In the genomic region with DNA sequence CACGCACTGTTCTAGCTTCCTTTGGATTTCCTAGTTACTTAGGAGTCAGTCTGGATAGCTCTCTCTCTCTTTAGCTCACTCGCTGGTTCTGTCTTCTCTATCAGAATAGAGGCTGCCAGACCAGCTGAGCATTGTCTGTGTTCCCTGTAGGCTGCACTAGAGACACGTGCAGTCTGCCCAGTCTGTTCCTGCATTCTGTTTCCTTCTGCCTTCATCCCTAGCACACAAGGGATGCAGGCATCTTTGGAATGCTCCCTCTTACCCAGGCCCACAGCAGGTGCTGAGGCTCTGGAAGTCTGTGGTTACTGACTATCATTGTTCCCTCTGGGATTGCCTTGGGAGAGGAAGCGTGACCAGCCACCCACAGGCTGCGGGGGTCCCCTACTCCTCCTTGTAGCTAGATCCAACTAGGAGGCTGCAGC, we compare ENCODE assay signal across 11 cellular contexts.
A peak's percentile ranks its signal among the peaks of the same experiment; 100 is the strongest.
DNase-seq lines count a peak whose midpoint lies in the region; ATAC-seq, FAIRE-seq and TF ChIP-seq lines count a peak whose summit lies in the region.
"Had no signal": no experiment of that assay in that cellular context is flagged by ENCODE, and none has a peak within 500 bp of the region (broad histone marks: within the 10 kb centered on the region; RNA-seq: fewer than 3 reads in every experiment).

No MANE protein-coding gene starts in this region.

- H3K4me1 ChIP-seq in endothelial cell of umbilical vein (ENCODE audit: control insufficient read depth, extremely low read depth, insufficient read depth, low read length) (no peaks in the 10 kb centered on the region), HepG2 (ENCODE audit: insufficient read depth, low read length) (peaks cover 72% of the 10 kb centered on the region), uterus (no peaks in the 10 kb centered on the region)

- BruUV-seq in endothelial cell of umbilical vein (replicated peaks; lab: Mats Ljungman, UMichigan), result no TSS peak
- no TSS peak for BruUV-seq in HepG2 (replicated peaks; lab: Mats Ljungman, UMichigan)

- POLR2A ChIA-PET in endothelial cell of umbilical vein (lab: Charles Lee), result interaction anchor here (1.0 kb wide), 1 partner anchor 352 kb away, joined by 4 read pairs; a partner anchor contains a TSS
- POLR2A ChIA-PET in HepG2 (lab: Yijun Ruan, JAX), result no interaction called here

- 39% methylated on average over 4 of the region's 5 CpGs for WGBS in HepG2 (ENCODE audit: low lambda C conversion rate)
- WGBS in lower leg skin, 2 donors, result 66 to 69% methylated on average over 5 of the region's 5 CpGs

- no peaks in the 10 kb centered on the region for H3K9me1 ChIP-seq in endothelial cell of umbilical vein (replicated peaks; ENCODE audit: control insufficient read depth, extremely low read depth, insufficient read depth, low read length)

- peaks cover 0 to 4% of the 10 kb centered on the region in 2 experiments for H3K27me3 ChIP-seq in endothelial cell of umbilical vein (ENCODE audit: control insufficient read depth in 2 of 2, insufficient read depth in 2 of 2, low read length in 2 of 2)
- H3K27me3 ChIP-seq in HepG2 (ENCODE audit: control insufficient read depth in 1 of 2, insufficient read depth in 2 of 2, low read length in 2 of 2), result no peaks in the 10 kb centered on the region
- no peaks in the 10 kb centered on the region for H3K27me3 ChIP-seq in uterus

- TF ChIP-seq POLR2A in endothelial cell of umbilical vein (IDR thresholded peaks at IDR 0.05; ENCODE audit: low read depth, low read length) (no peak), HepG2 (IDR thresholded peaks at IDR 0.05; ENCODE audit: insufficient read depth in 1 of 2, low read depth in 2 of 2, low read length in 2 of 2) (no peak), uterus (IDR thresholded peaks at IDR 0.05) (no peak), lower leg skin (IDR thresholded peaks at IDR 0.05) (no peak)

- no peak for TF ChIP-seq RAD21 in HepG2 (CRISPR knock-in tag; IDR thresholded peaks at IDR 0.05)

- no peak overlapping the region for H3K9ac ChIP-seq in endothelial cell of umbilical vein (replicated peaks; ENCODE audit: extremely low read depth, insufficient read depth, low read length)
- no peak overlapping the region for H3K9ac ChIP-seq in HepG2 (ENCODE audit: insufficient read depth, low read depth, low read length)

- no peaks in the 10 kb centered on the region for H3K36me3 ChIP-seq in endothelial cell of umbilical vein (ENCODE audit: control insufficient read depth in 2 of 2, extremely low read depth in 1 of 2, insufficient read depth in 2 of 2, low read length in 2 of 2)
- no peaks in the 10 kb centered on the region for H3K36me3 ChIP-seq in HepG2 (replicated peaks in 1 of 2; ENCODE audit: control insufficient read depth in 1 of 2, insufficient read depth in 2 of 2, low read length in 2 of 2)
- no peaks in the 10 kb centered on the region for H3K36me3 ChIP-seq in uterus

- no peak overlapping the region for H3K4me2 ChIP-seq in endothelial cell of umbilical vein (ENCODE audit: insufficient read depth, low read length)
- H3K4me2 ChIP-seq in HepG2 (ENCODE audit: low read depth, low read length), result peak overlapping the region; percentile 34

- H3K79me2 ChIP-seq in endothelial cell of umbilical vein (ENCODE audit: control insufficient read depth, insufficient read depth, low read length) (no peaks in the 10 kb centered on the region), HepG2 (ENCODE audit: insufficient read depth, low read length) (no peaks in the 10 kb centered on the region)

- CTCF ChIA-PET in endothelial cell of umbilical vein (lab: Charles Lee), result interaction anchor here (0.8 to 1.0 kb wide), 3 partner anchors 16 to 362 kb away, joined by 3 read pairs; no protein-coding TSS in a partner anchor
- CTCF ChIA-PET in HepG2 (lab: Yijun Ruan, JAX; ENCODE audit: low intra/inter-chr PET ratio, low total read pairs), result no interaction called here

- H4K20me1 ChIP-seq in endothelial cell of umbilical vein (replicated peaks; ENCODE audit: control insufficient read depth, extremely low read depth, insufficient read depth, low read length) (no peaks in the 10 kb centered on the region), HepG2 (ENCODE audit: insufficient read depth, low read length) (no peaks in the 10 kb centered on the region)

- H3K27ac ChIP-seq in endothelial cell of umbilical vein (ENCODE audit: insufficient read depth, low read depth, low read length) (no peak overlapping the region), HepG2 (ENCODE audit: extremely low read length, insufficient read depth, low read length) (no peak overlapping the region), uterus (peak overlapping the region; percentile 5 to 38)

- intact Hi-C loops in Right ventricle myocardium superior (cut with DNase I), result no loop called here
- intact Hi-C loops in cardiac septum (cut with DNase I), result no loop called here
- intact Hi-C loops in endothelial cell of umbilical vein (cut with micrococcal nuclease), result loop anchor here (1.0 to 2.0 kb wide), 2 partner anchors 124 to 355 kb away; no protein-coding TSS in a partner anchor
- intact Hi-C loops in HepG2 (cut with micrococcal nuclease; ENCODE audit: unreplicated experiment), result loop anchor here (10.0 kb wide), 1 partner anchor 347 kb away; a partner anchor contains a TSS
- intact Hi-C loops in uterus (cut with DNase I; ENCODE audit: low total_unique reads), result no loop called here
- intact Hi-C loops in lower leg skin (cut with DNase I; ENCODE audit: low total_unique reads), result no loop called here

- in situ Hi-C loops in HepG2 (cut with HindIII; ENCODE audit: extremely low pct_ligation_motif_present, low pct_unique_long_range_greater_than_20kb), result no loop called here

- H3K4me3 ChIP-seq in endothelial cell of umbilical vein (replicated peaks in 1 of 3; ENCODE audit: insufficient read depth in 1 of 3, low read depth in 1 of 3, low read length in 3 of 3) (no peak overlapping the region), HepG2 (replicated peaks in 1 of 3; ENCODE audit: insufficient read depth in 1 of 3, low read depth in 2 of 3, low read length in 3 of 3) (no peak overlapping the region), uterus (no peak overlapping the region), lower leg skin (ENCODE audit: low read depth, poor library complexity, severe bottlenecking) (no peak overlapping the region)

- DNase-seq in Right ventricle myocardium superior (no peak), cardiac septum (ENCODE audit: low spot score) (no peak), endothelial cell of umbilical vein (ENCODE audit: low read depth, low spot score) (peak; percentile 73), HepG2 (ENCODE audit: low spot score) (peak; percentile 29), uterus (peak in 1 of 2 donors; percentile 28), lower leg skin (ENCODE audit: low spot score in 2 of 2) (no peak)
- DNase-seq: immature natural killer cell; stimulated activated naive CD4-positive, alpha-beta T cell treated with Interleukin-2 at 50 U/mL for 16 hours had no signal

- TF ChIP-seq CTCF in endothelial cell of umbilical vein (IDR thresholded peaks at IDR 0.05; ENCODE audit: extremely low read depth in 1 of 2, insufficient read depth in 1 of 2, low read depth in 1 of 2, low read length in 2 of 2) (peak in 1 of 2 donors; percentile 39), HepG2 (CRISPR knock-in tag; IDR thresholded peaks at IDR 0.05) (peak; percentile 63), uterus (IDR thresholded peaks at IDR 0.05) (peak in 1 of 4 experiments; percentile 22), lower leg skin (IDR thresholded peaks at IDR 0.05) (no peak)

- dilution Hi-C loops in endothelial cell of umbilical vein (cut with MboI; ENCODE audit: extremely low pct_ligation_motif_present, low sequenced_read_pairs), result no loop called here

- H3K9me3 ChIP-seq in endothelial cell of umbilical vein (replicated peaks; ENCODE audit: control insufficient read depth, insufficient read depth, low read length) (no peaks in the 10 kb centered on the region), HepG2 (ENCODE audit: low read length) (peaks cover 9% of the 10 kb centered on the region), uterus (no peaks in the 10 kb centered on the region)

- TF ChIP-seq EP300 in HepG2 (IDR thresholded peaks at IDR 0.05; ENCODE audit: low read depth in 2 of 2, low read length in 2 of 2) (no peak), HepG2 (CRISPR knock-in tag; IDR thresholded peaks at IDR 0.05; ENCODE audit: borderline replicate concordance) (no peak)

- H2AFZ ChIP-seq in endothelial cell of umbilical vein (ENCODE audit: low read depth, low read length), result no peak overlapping the region
- no peak overlapping the region for H2AFZ ChIP-seq in HepG2 (ENCODE audit: low read length)

- FAIRE-seq in endothelial cell of umbilical vein (lab: Jason Lieb, UNC), result no peak
- no peak for FAIRE-seq in HepG2 (lab: Jason Lieb, UNC)

- ATAC-seq in Right ventricle myocardium superior (ENCODE audit: poor library complexity) (peak; percentile 91), HepG2 (peak; percentile 58), GM21515 (IDR thresholded peaks at IDR 0.05; ENCODE audit: unreplicated experiment) (no peak), HG03097 (IDR thresholded peaks at IDR 0.05; ENCODE audit: low FRiP score, unreplicated experiment) (no peak)
- ATAC-seq: Panc1 had no signal

TF ChIP-seq in endothelial cell of umbilical vein, 7 proteins besides CTCF, POLR2A, EP300 and RAD21 (continues in another document):
- TF ChIP-seq, protein P1, sequence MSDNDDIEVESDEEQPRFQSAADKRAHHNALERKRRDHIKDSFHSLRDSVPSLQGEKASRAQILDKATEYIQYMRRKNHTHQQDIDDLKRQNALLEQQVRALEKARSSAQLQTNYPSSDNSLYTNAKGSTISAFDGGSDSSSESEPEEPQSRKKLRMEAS (IDR thresholded peaks at IDR 0.05; ENCODE audit: insufficient read depth, insufficient read length), result peak; percentile 15
- no peak for TF ChIP-seq POLR2AphosphoS5 (IDR thresholded peaks at IDR 0.05; ENCODE audit: insufficient read depth, low read depth, low read length)
- no peak for TF ChIP-seq JUN (IDR thresholded peaks at IDR 0.05; ENCODE audit: borderline replicate concordance, insufficient read depth, insufficient read length, low read depth)
- no peak for TF ChIP-seq GATA2 (IDR thresholded peaks at IDR 0.05; ENCODE audit: insufficient read depth, insufficient read length, low read depth, low read length)
- no peak for TF ChIP-seq MYC (IDR thresholded peaks at IDR 0.05; ENCODE audit: low read depth, low read length)

TF ChIP-seq in HepG2, 621 proteins besides CTCF, POLR2A, EP300 and RAD21 (continues in another document):
- TF ChIP-seq, protein P2, sequence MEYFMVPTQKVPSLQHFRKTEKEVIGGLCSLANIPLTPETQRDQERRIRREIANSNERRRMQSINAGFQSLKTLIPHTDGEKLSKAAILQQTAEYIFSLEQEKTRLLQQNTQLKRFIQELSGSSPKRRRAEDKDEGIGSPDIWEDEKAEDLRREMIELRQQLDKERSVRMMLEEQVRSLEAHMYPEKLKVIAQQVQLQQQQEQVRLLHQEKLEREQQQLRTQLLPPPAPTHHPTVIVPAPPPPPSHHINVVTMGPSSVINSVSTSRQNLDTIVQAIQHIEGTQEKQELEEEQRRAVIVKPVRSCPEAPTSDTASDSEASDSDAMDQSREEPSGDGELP (IDR thresholded peaks at IDR 0.05; ENCODE audit: borderline replicate concordance, low read depth), result 0 out of 2 replicates have a peak, but pooled peaks have one; percentile 41
- TF ChIP-seq EED (CRISPR knock-in tag; IDR thresholded peaks at IDR 0.05), result 0 out of 2 replicates have a peak, but pooled peaks have one; percentile 38
- peak; percentile 52 for TF ChIP-seq STAG1 (CRISPR knock-in tag; IDR thresholded peaks at IDR 0.05)
- 0 out of 2 replicates have a peak, but pooled peaks have one; percentile 18 for TF ChIP-seq ZNF331 (CRISPR knock-in tag; IDR thresholded peaks at IDR 0.05)

Comparison
In these comparisons a context has a peak if more than half of its experiments do, and no peak if none do; other contexts are left out.
1. ATAC-seq: peak in Right ventricle myocardium superior (single experiment) and HepG2 (single experiment); none in GM21515 (single experiment) and HG03097 (single experiment).
2. DNase-seq: peak in endothelial cell of umbilical vein (single experiment) and HepG2 (single experiment); none in Right ventricle myocardium superior (single experiment), cardiac septum (single experiment) and lower leg skin (0 of 2).
3. H3K27ac ChIP-seq: peak in uterus (2 of 2); none in endothelial cell of umbilical vein (single experiment) and HepG2 (single experiment).
4. intact Hi-C loops: an anchor here in endothelial cell of umbilical vein (1.0 to 2.0 kb wide) and HepG2 (10.0 kb wide); none called in Right ventricle myocardium superior, cardiac septum, uterus and lower leg skin.